Comparison of ENCODE assay signal across 9 cellular contexts in the genomic region with DNA sequence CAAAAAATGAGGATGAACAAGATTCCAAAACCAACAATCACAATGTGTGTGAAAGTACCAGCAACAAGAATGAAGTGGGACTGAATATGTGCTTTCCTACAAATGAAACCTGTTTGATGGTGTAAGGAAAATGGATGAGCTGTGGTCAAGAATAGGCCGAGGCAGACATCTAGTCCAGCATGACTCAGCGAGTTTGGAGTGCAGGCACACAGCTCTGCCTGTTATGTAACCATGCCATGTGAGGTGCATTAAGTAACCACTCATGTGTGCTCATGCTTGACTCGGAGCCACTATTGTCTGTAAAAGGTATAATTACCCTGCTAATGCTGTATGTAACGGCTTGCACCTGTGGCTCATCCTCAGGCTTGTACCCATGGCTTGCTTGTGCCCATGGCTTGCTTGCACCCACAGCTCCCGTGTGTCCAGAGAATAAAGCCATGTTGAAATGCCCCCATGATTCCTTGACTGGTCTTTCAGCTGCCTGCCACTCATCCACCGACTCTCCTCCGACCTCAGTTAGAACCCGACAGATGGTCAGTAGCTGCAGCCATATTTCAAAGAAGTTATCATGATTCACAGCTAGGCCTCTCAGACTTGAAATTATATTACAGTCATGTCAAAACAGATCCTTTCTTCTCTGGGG.
DNase-seq lines count a peak whose midpoint lies in the region; ATAC-seq and TF ChIP-seq lines count a peak whose summit lies in the region.
"Had no signal": no experiment of that assay in that cellular context is flagged by ENCODE, and none has a peak within 500 bp of the region (broad histone marks: within the 10 kb centered on the region; RNA-seq: fewer than 3 reads in every experiment).

No MANE protein-coding gene starts in this region.

- peak overlapping the region; percentile 49 for H3K4me3 Mint-ChIP-seq in endothelial cell (ENCODE audit: unreplicated experiment)
- H3K4me3 Mint-ChIP-seq: memory B cell had no signal

- H3K9me3 Mint-ChIP-seq in endothelial cell (ENCODE audit: unreplicated experiment) = peaks cover 5% of the 10 kb centered on the region

- no peak overlapping the region for H3K4me3 ChIP-seq in HAP-1

- ATAC-seq in GM21723 (IDR thresholded peaks at IDR 0.05; ENCODE audit: unreplicated experiment) = no peak

- TF ChIP-seq CTCF in endothelial cell (IDR thresholded peaks at IDR 0.05; ENCODE audit: unreplicated experiment) = no peak

- H3K27me3 ChIP-seq in HAP-1 (ENCODE audit: low read depth) = no peaks in the 10 kb centered on the region

- no peak overlapping the region for H3K27ac Mint-ChIP-seq in endothelial cell (ENCODE audit: unreplicated experiment)
- H3K27ac Mint-ChIP-seq: memory B cell had no signal

- H3K27me3 Mint-ChIP-seq in endothelial cell (ENCODE audit: unreplicated experiment) = peaks cover 3% of the 10 kb centered on the region
- H3K27me3 Mint-ChIP-seq: memory B cell had no signal

- in situ Hi-C loops in HAP-1 (cut with MboI; ENCODE audit: low sequenced_read_pairs) = no loop called here

- H3K4me1 ChIP-seq in HAP-1 = no peaks in the 10 kb centered on the region; the same call in 1 of the 2 replicates

- no peaks in the 10 kb centered on the region; the same call in 1 of the 2 replicates for H3K36me3 ChIP-seq in HAP-1 (replicated peaks)

- no peaks in the 10 kb centered on the region for H3K9me3 ChIP-seq in HAP-1

- H3K4me1 Mint-ChIP-seq in endothelial cell (ENCODE audit: unreplicated experiment) = peaks cover 10% of the 10 kb centered on the region

- DNase-seq in NOMO-1 treated with DMSO at 0.1 percent for 48 hours (lab: John Stamatoyannopoulos, UW; ENCODE audit: unreplicated experiment) (peak; percentile 50), NOMO-1 treated with dmso at 0.1 percent for 144 hours (lab: John Stamatoyannopoulos, UW; ENCODE audit: unreplicated experiment) (no peak), NCI-H2029 (lab: John Stamatoyannopoulos, UW) (peak; percentile 92), endothelial cell (ENCODE audit: low spot score) (no peak), renal cortical epithelial cell (ENCODE audit: low read depth) (peak; percentile 87), HAP-1 (ENCODE audit: low spot score in 2 of 2) (no peak), NCI-H1048 (lab: John Stamatoyannopoulos, UW) (no peak)

- H3K36me3 Mint-ChIP-seq in endothelial cell (ENCODE audit: low read depth, unreplicated experiment) = peaks cover 6% of the 10 kb centered on the region

Comparison
In these comparisons a context has a peak if more than half of its experiments do, and no peak if none do; other contexts are left out.
1. DNase-seq: peak in NOMO-1 treated with DMSO at 0.1 percent for 48 hours (single experiment), NCI-H2029 (single experiment) and renal cortical epithelial cell (single experiment); none in NOMO-1 treated with dmso at 0.1 percent for 144 hours (single experiment), endothelial cell (single experiment), HAP-1 (0 of 2) and NCI-H1048 (single experiment).